Comparison of ENCODE assay signal across 9 cellular contexts in genomic region chr16:84039696-84040095, GRCh38. TPM values are rescaled to one million over a fixed set of nuclear protein-coding genes. Genes with fewer than 3 reads are reported as not detected.
"Had no signal": no experiment of that assay in that cellular context is flagged by ENCODE, and none has a peak within 500 bp of the region (broad histone marks: within the 10 kb centered on the region; RNA-seq: fewer than 3 reads in every experiment).

No MANE protein-coding gene starts in this region.

- DNase-seq: H9, HCEC 1CT had no signal

- FAIRE-seq: H1, H54, HepG2 had no signal

- ATAC-seq: GM23338, HepG2 had no signal

- H3K4me3 Mint-ChIP-seq: GM23338, H9, IgD-negative memory B cell had no signal

- H3K27ac ChIP-seq: HL-60 had no signal

- H3K4me2 ChIP-seq: GM23338 had no signal

- H2AFZ ChIP-seq: GM23338 had no signal

- H3K4me1 Mint-ChIP-seq: IgD-negative memory B cell had no signal

- H3K27ac Mint-ChIP-seq: IgD-negative memory B cell had no signal

- H3K4me3 ChIP-seq: GM23338 had no signal

RNA-seq across cellular contexts. Expression of gene SLC38A8, which starts 2.9 kb away (rescaled TPM):
- total RNA-seq: GM23338, H1, HT1080 had no signal
- polyA plus RNA-seq: GM23338, IgD-negative memory B cell had no signal
